In genomic region chr2:216698895-216699294, GRCh38 we compare ENCODE assay signal across 8 cellular contexts. TPM values are rescaled to one million over a fixed set of nuclear protein-coding genes. Genes with fewer than 3 reads are reported as not detected.
DNase-seq lines count a peak whose midpoint lies in the region; ATAC-seq and TF ChIP-seq lines count a peak whose summit lies in the region.

No MANE protein-coding gene starts in this region.

- in situ Hi-C loops in GM13976 (cut with MboI; ENCODE audit: low sequenced_read_pairs, unreplicated experiment), result loop anchor here (10.0 kb wide), 2 partner anchors 816 to 1016 kb away; no protein-coding TSS in a partner anchor

- H3K36me3 ChIP-seq in A673 (ENCODE audit: insufficient read depth, low read length, poor library complexity, severe bottlenecking), result no peaks in the 10 kb centered on the region
- no peaks in the 10 kb centered on the region for H3K36me3 ChIP-seq in PC-3 (ENCODE audit: low read depth, low read length)
- no peaks in the 10 kb centered on the region for H3K36me3 ChIP-seq in neuronal stem cell (replicated peaks in 1 of 2; ENCODE audit: control insufficient read depth in 2 of 2, insufficient read depth in 2 of 2, low read length in 2 of 2)

- no peak overlapping the region for H2BK12ac ChIP-seq in neuronal stem cell (ENCODE audit: low read length)

- H3K4ac ChIP-seq in neuronal stem cell (ENCODE audit: low read length), result no peak overlapping the region

- H2AFZ ChIP-seq in PC-3 (ENCODE audit: low read length) (no peak overlapping the region), neuronal stem cell (ENCODE audit: low read length) (no peak overlapping the region)

- no peaks in the 10 kb centered on the region for H3K9me2 ChIP-seq in PC-3 (replicated peaks; ENCODE audit: low read length)

- H3K79me1 ChIP-seq in neuronal stem cell (ENCODE audit: low read depth, low read length), result no peaks in the 10 kb centered on the region

- WGBS in neuronal stem cell (ENCODE audit: extremely low coverage in 2 of 2, insufficient read length in 2 of 2, insufficient replicate concordance in 1 of 2), 2 donors, result no CpG with 5 or more reads among the region's 5 CpGs

- no peaks in the 10 kb centered on the region for H3F3A ChIP-seq in PC-3 (ENCODE audit: low read length, unreplicated experiment)

- H3K27me3 ChIP-seq in A673 (replicated peaks; ENCODE audit: insufficient read depth, low read depth, low read length, poor library complexity), result no peaks in the 10 kb centered on the region
- H3K27me3 ChIP-seq in PC-3 (ENCODE audit: low read length), result no peaks in the 10 kb centered on the region
- H3K27me3 ChIP-seq in neuronal stem cell (ENCODE audit: control insufficient read depth in 3 of 3, insufficient read depth in 3 of 3, low read depth in 1 of 3, low read length in 3 of 3), result no peaks in the 10 kb centered on the region

- H3K14ac ChIP-seq in neuronal stem cell (ENCODE audit: low read length), result no peak overlapping the region

- TF ChIP-seq CTCF in A673 (conservative IDR thresholded peaks at IDR 0.05; ENCODE audit: low read depth, low read length), result peak; percentile 81
- peak; percentile 70 for TF ChIP-seq CTCF in GM13976 (IDR thresholded peaks at IDR 0.05; ENCODE audit: borderline replicate concordance, control extremely low read depth, extremely low read depth, insufficient read depth, missing control alignments)
- peak; percentile 62 for TF ChIP-seq CTCF in LNCAP (IDR thresholded peaks at IDR 0.05)
- TF ChIP-seq CTCF in PC-3 (conservative IDR thresholded peaks at IDR 0.05; ENCODE audit: low read depth, low read length), result peak; percentile 86
- TF ChIP-seq CTCF in coronary artery (IDR thresholded peaks at IDR 0.05), result peak; percentile 42

- H2AK5ac ChIP-seq in neuronal stem cell (ENCODE audit: low read depth, low read length), result no peak overlapping the region

- ATAC-seq in PC-3, result peak; percentile 68

- no peak overlapping the region for H2BK5ac ChIP-seq in neuronal stem cell (ENCODE audit: low read length)

- CTCF ChIA-PET in A673 (lab: Charles Lee), result interaction anchor here (0.7 to 1.6 kb wide), 6 partner anchors 16 to 1014 kb away, joined by 3 to 9 read pairs (median 4); no protein-coding TSS in a partner anchor
- CTCF ChIA-PET in PC-3 (lab: Charles Lee), result no interaction called here

- H3K9ac ChIP-seq in PC-3 (ENCODE audit: low read length) (no peak overlapping the region), neuronal stem cell (ENCODE audit: low read depth, low read length, poor library complexity) (no peak overlapping the region)

- H3K4me3 ChIP-seq in A673 (ENCODE audit: low read depth, low read length, poor library complexity, severe bottlenecking), result no peak overlapping the region
- no peak overlapping the region for H3K4me3 ChIP-seq in PC-3 (ENCODE audit: low read length)
- no peak overlapping the region for H3K4me3 ChIP-seq in coronary artery
- H3K4me3 ChIP-seq in neuronal stem cell (ENCODE audit: low read length in 2 of 2), result no peak overlapping the region

- H3K79me2 ChIP-seq in PC-3 (ENCODE audit: low read length), result no peaks in the 10 kb centered on the region

- H3K4me2 ChIP-seq in PC-3 (ENCODE audit: low read length) (peak overlapping the region; percentile 37; the same call in 1 of the 2 replicates), neuronal stem cell (ENCODE audit: insufficient read depth, low read length, poor library complexity, severe bottlenecking) (no peak overlapping the region)

- no peak overlapping the region for H4K91ac ChIP-seq in neuronal stem cell (ENCODE audit: low read depth, low read length, poor library complexity)

- no peak overlapping the region for H3K18ac ChIP-seq in neuronal stem cell (ENCODE audit: low read length)

- no peaks in the 10 kb centered on the region for H3K9me3 ChIP-seq in A673 (ENCODE audit: low read depth, low read length, poor library complexity, severe bottlenecking)
- no peaks in the 10 kb centered on the region for H3K9me3 ChIP-seq in PC-3 (ENCODE audit: low read length)
- no peaks in the 10 kb centered on the region for H3K9me3 ChIP-seq in neuronal stem cell (replicated peaks in 1 of 2; ENCODE audit: control insufficient read depth in 2 of 2, insufficient read depth in 1 of 2, low read depth in 1 of 2, low read length in 2 of 2)

- POLR2A ChIA-PET in A673 (lab: Charles Lee; ENCODE audit: low non-redundant PET) (no interaction called here), PC-3 (lab: Charles Lee; ENCODE audit: unreplicated experiment) (interaction anchor here (0.7 kb wide), 1 partner anchor 163 kb away, joined by 5 read pairs; no protein-coding TSS in a partner anchor)

- H3K27ac ChIP-seq in A673 (ENCODE audit: low read depth, low read length, poor library complexity, severe bottlenecking) (no peak overlapping the region), PC-3 (ENCODE audit: low read length) (no peak overlapping the region), coronary artery (peak overlapping the region; percentile 19 to 44), neuronal stem cell (replicated peaks; ENCODE audit: low read length) (no peak overlapping the region)

- H4K20me1 ChIP-seq in PC-3 (ENCODE audit: low read length), result no peaks in the 10 kb centered on the region

- H3K23ac ChIP-seq in neuronal stem cell (ENCODE audit: low read depth, low read length, poor library complexity), result no peak overlapping the region

- H2BK120ac ChIP-seq in neuronal stem cell (ENCODE audit: low read depth, low read length), result no peak overlapping the region

- peak; percentile 76 for DNase-seq in A673 (ENCODE audit: low spot score)
- DNase-seq in GM13976 (ENCODE audit: low spot score), result peak; percentile 58
- peak; percentile 74 for DNase-seq in PC-3
- no peak for DNase-seq in coronary artery (ENCODE audit: low spot score)
- peak; percentile 84 for DNase-seq in medulla oblongata (ENCODE audit: extremely low spot score)
- no peak for DNase-seq in GDM1 (lab: John Stamatoyannopoulos, UW)
- DNase-seq in neuronal stem cell (ENCODE audit: low spot score), result no peak

- BruUV-seq in A673 (replicated peaks; lab: Mats Ljungman, UMichigan), result no TSS peak
- BruUV-seq in PC-3 (replicated peaks; lab: Mats Ljungman, UMichigan), result no TSS peak

- no peak overlapping the region for H2BK15ac ChIP-seq in neuronal stem cell (ENCODE audit: low read length)

- H3K4me1 ChIP-seq in A673 (ENCODE audit: insufficient read depth, low read length, poor library complexity, severe bottlenecking) (peaks cover 44% of the 10 kb centered on the region), PC-3 (ENCODE audit: insufficient read depth, low read length) (peaks cover 35% of the 10 kb centered on the region), neuronal stem cell (ENCODE audit: control insufficient read depth in 2 of 2, insufficient read depth in 1 of 2, low read depth in 1 of 2, low read length in 2 of 2) (peaks cover 17 to 31% of the 10 kb centered on the region in 2 donors)

- intact Hi-C loops in A673 (cut with micrococcal nuclease; ENCODE audit: unreplicated experiment) (loop anchor here (2.0 to 10.0 kb wide), 4 partner anchors 266 to 1058 kb away; no protein-coding TSS in a partner anchor), PC-3 (cut with micrococcal nuclease) (loop anchor here (1.0 to 10.0 kb wide), 4 partner anchors 468 to 1014 kb away; no protein-coding TSS in a partner anchor)

- H4K8ac ChIP-seq in neuronal stem cell (ENCODE audit: low read depth, low read length), result no peak overlapping the region

RNA-seq across cellular contexts. Expression of gene IGFBP5, which starts 3.5 kb away (rescaled TPM):
- total RNA-seq in A673 (2021) (5.4 and 7.1 TPM in 2 replicates), PC-3 (2014; rRNA removed) (140 and 157 TPM in 2 replicates)
- 280 TPM for polyA plus RNA-seq in neuronal stem cell (2013, experiment 1 of 2)
- polyA plus RNA-seq in neuronal stem cell (2013, experiment 2 of 2), result 290 TPM

Comparison
In these comparisons a context has a peak if more than half of its experiments do, and no peak if none do; other contexts are left out.
1. DNase-seq: peak in A673 (single experiment), GM13976 (single experiment), PC-3 (single experiment) and medulla oblongata (single experiment); none in coronary artery (single experiment), GDM1 (single experiment) and neuronal stem cell (single experiment).
2. H3K27ac ChIP-seq: peak in coronary artery (2 of 2); none in A673 (single experiment), PC-3 (single experiment) and neuronal stem cell (single experiment).
3. RNA of gene IGFBP5, which starts 3.5 kb away (total RNA-seq): 140 to 157 TPM in PC-3; 5.4 to 7.1 TPM in A673; every median in the first group is over 10 times any median in the second.
4. Peak in every context shown above with its lines, with median percentiles within 50 percentile points of each other: CTCF ChIP-seq.